In the genomic region with DNA sequence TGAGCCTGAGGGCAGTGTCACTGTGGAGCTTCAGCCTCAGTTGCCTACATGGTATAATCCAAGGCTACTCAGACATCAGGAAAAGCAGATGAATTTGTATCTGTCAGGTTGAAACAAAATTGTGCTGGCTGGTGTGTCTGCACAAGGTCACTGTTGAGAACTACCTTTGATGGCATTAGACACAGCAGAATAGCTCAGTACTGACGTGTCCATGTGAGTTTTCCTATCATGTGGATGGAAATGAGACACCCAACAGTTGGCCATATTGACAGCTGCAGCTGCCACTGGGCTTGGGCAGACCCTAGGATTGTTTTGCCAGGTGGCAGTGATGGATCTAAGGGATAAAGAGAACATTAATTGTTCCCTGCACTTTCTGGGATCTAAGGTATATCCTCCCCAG, we compare ENCODE assay signal across 25 cellular contexts.
"Had no signal": no experiment of that assay in that cellular context is flagged by ENCODE, and none has a peak within 500 bp of the region (broad histone marks: within the 10 kb centered on the region; RNA-seq: fewer than 3 reads in every experiment).

No MANE protein-coding gene starts in this region.

- FAIRE-seq: colon, endothelial cell of umbilical vein, TTC549 had no signal

- H3K4me3 Mint-ChIP-seq: activated naive CD8-positive, alpha-beta T cell; central memory CD8-positive, alpha-beta T cell; effector memory CD8-positive, alpha-beta T cell; immature natural killer cell; naive thymus-derived CD8-positive, alpha-beta T cell; T-helper 2 cell treated with Interferon-gamma antibody and Interleukin-4, amounts not matched to agents 5 μg/mL and 100 μg/mL, for 36 hours had no signal

- DNase-seq: activated CD4-positive, alpha-beta T cell treated with anti-CD3 and anti-CD28 coated beads for 1 hour; activated naive CD4-positive, alpha-beta T cell; activated T-cell treated with anti-CD3 and anti-CD28 coated beads, Interleukin-2, amount 50 U/mL, for 1 hour; amniotic stem cell; dorsolateral prefrontal cortex; effector memory CD8-positive, alpha-beta T cell; foreskin melanocyte; glutamatergic neuron; immature natural killer cell; lower lobe of right lung; mesendoderm; naive thymus-derived CD8-positive, alpha-beta T cell; stimulated activated CD4-positive, alpha-beta T cell treated with anti-CD3 and anti-CD28 coated beads, Interleukin-12 subunit alpha, Interleukin-12 subunit beta, amount 100 ng/mL, for 4 hours; stimulated activated CD4-positive, alpha-beta T cell treated with anti-CD3 and anti-CD28 coated beads, Interleukin-4, amount 100 ng/mL, for 4 hours; stimulated activated naive CD8-positive, alpha-beta T cell treated with anti-CD3 and anti-CD28 coated beads, Interleukin-15, Interleukin-2, amounts not matched to agents 100 U/mL and 50 U/mL, for 24 hours had no signal

- H3K27me3 Mint-ChIP-seq: activated naive CD8-positive, alpha-beta T cell; central memory CD8-positive, alpha-beta T cell; effector memory CD8-positive, alpha-beta T cell; naive thymus-derived CD8-positive, alpha-beta T cell; progenitor cell of endocrine pancreas had no signal

- ATAC-seq: effector memory CD8-positive, alpha-beta T cell; esophagus mucosa; left lobe of liver; lower lobe of right lung; naive thymus-derived CD8-positive, alpha-beta T cell; stimulated activated naive CD8-positive, alpha-beta T cell treated with anti-CD3 and anti-CD28 coated beads, Interleukin-15, Interleukin-2, amounts not matched to agents 100 U/mL and 50 U/mL, for 24 hours had no signal

- H3K9me3 Mint-ChIP-seq: activated T-helper 2 cell treated with anti-CD3 and anti-CD28 coated beads, Interferon-gamma antibody, Interleukin-2, Interleukin-4, amounts not matched to agents 10 μg/mL and 5 μg/mL and 100 μg/mL, durations not matched to agents 14 hours and 24 hours and 36 hours; central memory CD8-positive, alpha-beta T cell; effector memory CD8-positive, alpha-beta T cell; immature natural killer cell; naive thymus-derived CD8-positive, alpha-beta T cell; T-helper 2 cell treated with Interferon-gamma antibody and Interleukin-4, amounts not matched to agents 5 μg/mL and 100 μg/mL, for 36 hours had no signal

- H3K27ac Mint-ChIP-seq: activated naive CD8-positive, alpha-beta T cell; effector memory CD8-positive, alpha-beta T cell; progenitor cell of endocrine pancreas had no signal
